Comparison of ENCODE assay signal across 10 cellular contexts in the genomic region with DNA sequence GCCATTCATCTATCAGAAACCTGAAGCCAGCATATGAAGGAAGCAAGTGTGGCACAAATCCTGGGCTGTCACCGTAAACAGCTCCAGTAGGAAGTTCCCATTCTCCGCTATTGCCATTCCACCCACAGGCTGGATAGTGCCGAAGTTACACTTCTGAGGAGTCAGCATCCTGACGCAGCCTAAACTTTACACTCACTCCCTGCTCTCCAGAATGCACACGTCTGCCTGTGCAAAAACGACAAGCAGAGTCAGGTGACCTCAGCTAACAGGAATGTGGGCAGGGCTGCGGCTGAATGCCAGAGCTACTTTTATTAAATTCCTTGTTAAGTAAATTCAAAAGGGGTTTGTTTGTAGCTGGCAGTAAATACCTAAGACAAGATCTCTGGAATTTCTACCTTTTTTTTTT. TPM values are rescaled to one million over a fixed set of nuclear protein-coding genes. Genes with fewer than 3 reads are reported as not detected.
DNase-seq lines count a peak whose midpoint lies in the region; ATAC-seq, FAIRE-seq and TF ChIP-seq lines count a peak whose summit lies in the region.
"Had no signal": no experiment of that assay in that cellular context is flagged by ENCODE, and none has a peak within 500 bp of the region (broad histone marks: within the 10 kb centered on the region; RNA-seq: fewer than 3 reads in every experiment).

No MANE protein-coding gene starts in this region.

- H3K9me3 Mint-ChIP-seq in activated CD4-positive, alpha-beta T cell treated with anti-CD3 and anti-CD28 coated beads, Interleukin-2, amount 10 ng/mL, durations not matched to agents 7 days and 5 days: no peaks in the 10 kb centered on the region

- no peak for ATAC-seq in GM21390 (IDR thresholded peaks at IDR 0.05; ENCODE audit: unreplicated experiment)
- ATAC-seq in GM21526 (IDR thresholded peaks at IDR 0.05; ENCODE audit: low FRiP score, unreplicated experiment): no peak
- ATAC-seq in HG03442 (IDR thresholded peaks at IDR 0.05; ENCODE audit: unreplicated experiment): no peak

- peak overlapping the region; percentile 76 for H3K4me2 ChIP-seq in keratinocyte (ENCODE audit: control insufficient read depth, extremely low read depth, insufficient read depth, low read depth, low read length)
- H3K4me2 ChIP-seq: BLaER1 treated with 17β-estradiol and CSF1 and Interleukin-3, amounts not matched to agents 10 nM and 100 nM had no signal

- dilution Hi-C loops in keratinocyte (cut with MboI; ENCODE audit: extremely low pct_ligation_motif_present, low sequenced_read_pairs): no loop called here

- H3K27ac ChIP-seq in keratinocyte (ENCODE audit: control insufficient read depth, insufficient read depth, low read length): peak overlapping the region; percentile 73
- H3K27ac ChIP-seq: BLaER1 treated with 17β-estradiol and CSF1 and Interleukin-3, amounts not matched to agents 10 nM and 100 nM had no signal

- H3K36me3 Mint-ChIP-seq in activated CD4-positive, alpha-beta T cell treated with anti-CD3 and anti-CD28 coated beads, Interleukin-2, amount 10 ng/mL, durations not matched to agents 7 days and 5 days (ENCODE audit: low read depth): peaks cover 75% of the 10 kb centered on the region

- H3K9ac ChIP-seq in keratinocyte (ENCODE audit: control insufficient read depth, extremely low read depth, insufficient read depth, low read length): peak overlapping the region; percentile 66
- H3K9ac ChIP-seq: BLaER1 treated with 17β-estradiol and CSF1 and Interleukin-3, amounts not matched to agents 10 nM and 100 nM had no signal

- FAIRE-seq in keratinocyte (lab: Jason Lieb, UNC): peak; percentile 96

- no peaks in the 10 kb centered on the region for H3K9me1 ChIP-seq in keratinocyte (ENCODE audit: control insufficient read depth, extremely low read depth, insufficient read depth, low read length)

- TF ChIP-seq CTCF in astrocyte of the spinal cord (IDR thresholded peaks at IDR 0.05; ENCODE audit: low read depth, low read length): no peak
- TF ChIP-seq CTCF in keratinocyte (optimal IDR thresholded peaks at IDR 0.05 in 1 of 3, IDR thresholded peaks at IDR 0.05 in 1 of 3, conservative IDR thresholded peaks at IDR 0.05 in 1 of 3; ENCODE audit: extremely low read depth in 1 of 3, insufficient read depth in 2 of 3, low read length in 3 of 3): no peak

- POLR2A ChIA-PET in activated CD4-positive, alpha-beta T cell treated with anti-CD3 and anti-CD28 coated beads, Interleukin-2, amount 10 ng/mL, durations not matched to agents 7 days and 5 days (lab: Charles Lee): no interaction called here

- H3K27me3 ChIP-seq in keratinocyte (ENCODE audit: control insufficient read depth, extremely low read depth, insufficient read depth, low read length): no peaks in the 10 kb centered on the region
- H3K27me3 ChIP-seq: BLaER1 treated with 17β-estradiol and CSF1 and Interleukin-3, amounts not matched to agents 10 nM and 100 nM had no signal

- H3K4me1 ChIP-seq in keratinocyte (ENCODE audit: control insufficient read depth, extremely low read depth, insufficient read depth, low read length): peaks cover 19% of the 10 kb centered on the region

- CTCF ChIA-PET in activated CD4-positive, alpha-beta T cell treated with anti-CD3 and anti-CD28 coated beads, Interleukin-2, amount 10 ng/mL, durations not matched to agents 7 days and 5 days (lab: Charles Lee): interaction anchor here (0.7 to 5.2 kb wide), 2 partner anchors 12 to 402 kb away, joined by 3 to 13 read pairs; no protein-coding TSS in a partner anchor

- H4K20me1 ChIP-seq in keratinocyte (ENCODE audit: control insufficient read depth, extremely low read depth, insufficient read depth, low read length): no peaks in the 10 kb centered on the region

- no peaks in the 10 kb centered on the region for H3K27me3 Mint-ChIP-seq in activated CD4-positive, alpha-beta T cell treated with anti-CD3 and anti-CD28 coated beads, Interleukin-2, amount 10 ng/mL, durations not matched to agents 7 days and 5 days

- no peaks in the 10 kb centered on the region for H3K79me2 ChIP-seq in keratinocyte (ENCODE audit: control insufficient read depth, insufficient read depth, low read length)

- no peaks in the 10 kb centered on the region for H3K9me3 ChIP-seq in keratinocyte (ENCODE audit: control insufficient read depth, low read depth, low read length)
- H3K9me3 ChIP-seq: BLaER1 treated with 17β-estradiol and CSF1 and Interleukin-3, amounts not matched to agents 10 nM and 100 nM had no signal

- H3K4me3 ChIP-seq in astrocyte of the spinal cord (ENCODE audit: low read depth, low read length): no peak overlapping the region
- H3K4me3 ChIP-seq in keratinocyte (ENCODE audit: control insufficient read depth in 2 of 3, extremely low read depth in 1 of 3, insufficient read depth in 2 of 3, low read depth in 1 of 3, low read length in 3 of 3): peak overlapping the region in 2 of 3 experiments; percentile 3 to 53
- H3K4me3 ChIP-seq: BLaER1 treated with 17β-estradiol and CSF1 and Interleukin-3, amounts not matched to agents 10 nM and 100 nM had no signal

- DNase-seq in activated CD4-positive, alpha-beta T cell treated with anti-CD3 and anti-CD28 coated beads, Interleukin-2, amount 10 ng/mL, durations not matched to agents 7 days and 5 days: no peak
- no peak for DNase-seq in activated CD4-positive, alpha-beta T cell treated with anti-CD3 and anti-CD28 coated beads, Interleukin-2, amount 50 U/mL, for 48 hours
- DNase-seq in astrocyte of the spinal cord (ENCODE audit: low read depth, low spot score) (peak; percentile 88), keratinocyte (ENCODE audit: low read depth, low spot score) (peak; percentile 95), ureter (ENCODE audit: low spot score) (peak; percentile 90)
- DNase-seq: NCI-H1105 treated with DMSO at 0.1 percent for 48 hours had no signal

- H3K4me3 Mint-ChIP-seq in activated CD4-positive, alpha-beta T cell treated with anti-CD3 and anti-CD28 coated beads, Interleukin-2, amount 10 ng/mL, durations not matched to agents 7 days and 5 days: no peak overlapping the region

- H2AFZ ChIP-seq in keratinocyte (ENCODE audit: control insufficient read depth, low read length): peak overlapping the region; percentile 0

- in situ Hi-C loops in astrocyte of the spinal cord (cut with HindIII; ENCODE audit: low sequenced_read_pairs): no loop called here

- peaks cover 55% of the 10 kb centered on the region for H3K4me1 Mint-ChIP-seq in activated CD4-positive, alpha-beta T cell treated with anti-CD3 and anti-CD28 coated beads, Interleukin-2, amount 10 ng/mL, durations not matched to agents 7 days and 5 days

- peaks cover 19 to 40% of the 10 kb centered on the region in 2 experiments for H3K36me3 ChIP-seq in keratinocyte (ENCODE audit: control insufficient read depth in 2 of 2, extremely low read depth in 1 of 2, insufficient read depth in 2 of 2, low read length in 2 of 2)

- H3K27ac Mint-ChIP-seq in activated CD4-positive, alpha-beta T cell treated with anti-CD3 and anti-CD28 coated beads, Interleukin-2, amount 10 ng/mL, durations not matched to agents 7 days and 5 days: peak overlapping the region; percentile 92

RNA-seq across cellular contexts. Expression of a gene that starts 33.7 kb away (rescaled TPM):
- total RNA-seq in activated CD4-positive, alpha-beta T cell treated with anti-CD3 and anti-CD28 coated beads, Interleukin-2, amount 10 ng/mL, durations not matched to agents 7 days and 5 days: 10 to 100 TPM; 37.4 to 43.2 TPM
- 11.8 to 23.6 TPM (median 14.4 TPM) in 3 replicates for polyA plus RNA-seq in keratinocyte
- 12.6 TPM for polyA plus RNA-seq in keratinocyte (2011; ENCODE audit: low read depth)
- 13.1 and 13.8 TPM in 2 replicates for polyA plus RNA-seq in keratinocyte (2011; cell fraction: cytosol; rRNA removed)
- 43.3 and 44.5 TPM in 2 replicates for polyA plus RNA-seq in keratinocyte (2011; cell fraction: nucleus; rRNA removed)
- polyA plus RNA-seq in keratinocyte (2012; ENCODE audit: low replicate concordance): 12.9 and 15.7 TPM in 2 replicates
- polyA minus RNA-seq in keratinocyte: 19.7 to 30.6 TPM (median 26.9 TPM) in 3 replicates
- 14.8 TPM for polyA minus RNA-seq in keratinocyte (2011; cell fraction: cytosol; rRNA and poly(A)+ RNA removed)
- polyA minus RNA-seq in keratinocyte (2011; cell fraction: nucleus; rRNA and poly(A)+ RNA removed): 21.1 and 32.8 TPM in 2 replicates
- 32.7 TPM for total RNA-seq in ureter

RNA-seq across cellular contexts. Expression of a gene that starts 46.1 kb away (rescaled TPM):
- total RNA-seq in activated CD4-positive, alpha-beta T cell treated with anti-CD3 and anti-CD28 coated beads, Interleukin-2, amount 10 ng/mL, durations not matched to agents 7 days and 5 days: under 1 TPM; 0.84 to 0.94 TPM
- 2.1 to 4.1 TPM (median 2.6 TPM) in 3 replicates for polyA plus RNA-seq in keratinocyte
- polyA plus RNA-seq in keratinocyte (2011; ENCODE audit: low read depth): 61.5 TPM
- polyA plus RNA-seq in keratinocyte (2011; cell fraction: cytosol; rRNA removed): 1.3 and 2.5 TPM in 2 replicates
- 5.7 and 6.6 TPM in 2 replicates for polyA plus RNA-seq in keratinocyte (2011; cell fraction: nucleus; rRNA removed)
- 1.5 and 105 TPM in 2 replicates for polyA plus RNA-seq in keratinocyte (2012; ENCODE audit: low replicate concordance)
- polyA minus RNA-seq in keratinocyte: 2.4 to 4.1 TPM (median 3.5 TPM) in 3 replicates
- not detected for polyA minus RNA-seq in keratinocyte (2011; cell fraction: cytosol; rRNA and poly(A)+ RNA removed)
- 1.6 and 2.2 TPM in 2 replicates for polyA minus RNA-seq in keratinocyte (2011; cell fraction: nucleus; rRNA and poly(A)+ RNA removed)
- 94.3 TPM for total RNA-seq in ureter

Comparison
In these comparisons a context has a peak if more than half of its experiments do, and no peak if none do; other contexts are left out.
1. DNase-seq: peak in astrocyte of the spinal cord (single experiment), keratinocyte (single experiment) and ureter (single experiment); none in activated CD4-positive, alpha-beta T cell treated with anti-CD3 and anti-CD28 coated beads, Interleukin-2, amount 10 ng/mL, durations not matched to agents 7 days and 5 days (single experiment) and activated CD4-positive, alpha-beta T cell treated with anti-CD3 and anti-CD28 coated beads, Interleukin-2, amount 50 U/mL, for 48 hours (0 of 2).
2. RNA of a gene that starts 46.1 kb away (total RNA-seq): 94.3 TPM in ureter (single experiment); 0.84 to 0.94 TPM in activated CD4-positive, alpha-beta T cell treated with anti-CD3 and anti-CD28 coated beads, Interleukin-2, amount 10 ng/mL, durations not matched to agents 7 days and 5 days; every median in the first group is over 10 times any median in the second.